In the genomic region with DNA sequence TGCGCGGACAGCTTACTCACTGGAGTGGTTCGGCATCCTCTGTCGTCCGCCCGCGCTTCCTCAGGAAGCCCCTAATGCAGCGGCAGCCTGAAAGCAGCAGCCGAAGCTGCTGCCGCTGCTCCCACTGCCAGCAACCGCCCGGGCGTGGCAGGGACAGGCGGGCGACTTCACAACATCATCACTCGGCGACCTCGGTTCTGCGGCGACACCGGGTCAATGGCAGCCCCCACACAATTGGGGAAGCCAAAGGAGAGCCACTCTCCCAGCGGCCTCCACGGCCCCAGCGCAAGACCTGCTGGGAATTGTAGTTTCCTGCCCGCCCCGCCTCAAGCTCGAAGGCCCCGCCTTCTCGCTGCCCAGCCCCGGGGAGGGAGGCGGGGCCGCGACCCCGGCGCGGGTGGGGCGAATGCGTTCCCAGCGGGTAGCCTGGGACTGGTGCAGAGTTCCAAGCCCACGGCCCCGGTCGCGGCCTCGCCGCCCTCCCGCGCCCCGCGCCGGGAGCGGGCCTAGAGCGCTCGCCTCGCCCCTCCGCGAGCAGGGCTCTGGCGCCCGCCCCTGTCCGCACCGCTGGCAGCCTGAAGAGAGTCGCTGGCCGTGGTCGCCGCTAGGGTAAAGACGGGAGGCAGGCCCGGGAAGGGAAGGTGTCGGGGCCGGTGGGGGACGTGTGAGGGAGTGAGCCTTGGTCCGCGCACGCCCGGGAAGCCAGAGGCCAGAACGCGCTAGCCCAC, we compare ENCODE assay signal across 8 cellular contexts. TPM values are rescaled to one million over a fixed set of nuclear protein-coding genes. Genes with fewer than 3 reads are reported as not detected.
DNase-seq lines count a peak whose midpoint lies in the region; ATAC-seq and TF ChIP-seq lines count a peak whose summit lies in the region.

A gene with protein sequence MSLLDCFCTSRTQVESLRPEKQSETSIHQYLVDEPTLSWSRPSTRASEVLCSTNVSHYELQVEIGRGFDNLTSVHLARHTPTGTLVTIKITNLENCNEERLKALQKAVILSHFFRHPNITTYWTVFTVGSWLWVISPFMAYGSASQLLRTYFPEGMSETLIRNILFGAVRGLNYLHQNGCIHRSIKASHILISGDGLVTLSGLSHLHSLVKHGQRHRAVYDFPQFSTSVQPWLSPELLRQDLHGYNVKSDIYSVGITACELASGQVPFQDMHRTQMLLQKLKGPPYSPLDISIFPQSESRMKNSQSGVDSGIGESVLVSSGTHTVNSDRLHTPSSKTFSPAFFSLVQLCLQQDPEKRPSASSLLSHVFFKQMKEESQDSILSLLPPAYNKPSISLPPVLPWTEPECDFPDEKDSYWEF (plus strand): TSS at position 411 of the 728 bp plus-strand sequence. CDS start 3,101 bp downstream, outside the sequence.
A gene with protein sequence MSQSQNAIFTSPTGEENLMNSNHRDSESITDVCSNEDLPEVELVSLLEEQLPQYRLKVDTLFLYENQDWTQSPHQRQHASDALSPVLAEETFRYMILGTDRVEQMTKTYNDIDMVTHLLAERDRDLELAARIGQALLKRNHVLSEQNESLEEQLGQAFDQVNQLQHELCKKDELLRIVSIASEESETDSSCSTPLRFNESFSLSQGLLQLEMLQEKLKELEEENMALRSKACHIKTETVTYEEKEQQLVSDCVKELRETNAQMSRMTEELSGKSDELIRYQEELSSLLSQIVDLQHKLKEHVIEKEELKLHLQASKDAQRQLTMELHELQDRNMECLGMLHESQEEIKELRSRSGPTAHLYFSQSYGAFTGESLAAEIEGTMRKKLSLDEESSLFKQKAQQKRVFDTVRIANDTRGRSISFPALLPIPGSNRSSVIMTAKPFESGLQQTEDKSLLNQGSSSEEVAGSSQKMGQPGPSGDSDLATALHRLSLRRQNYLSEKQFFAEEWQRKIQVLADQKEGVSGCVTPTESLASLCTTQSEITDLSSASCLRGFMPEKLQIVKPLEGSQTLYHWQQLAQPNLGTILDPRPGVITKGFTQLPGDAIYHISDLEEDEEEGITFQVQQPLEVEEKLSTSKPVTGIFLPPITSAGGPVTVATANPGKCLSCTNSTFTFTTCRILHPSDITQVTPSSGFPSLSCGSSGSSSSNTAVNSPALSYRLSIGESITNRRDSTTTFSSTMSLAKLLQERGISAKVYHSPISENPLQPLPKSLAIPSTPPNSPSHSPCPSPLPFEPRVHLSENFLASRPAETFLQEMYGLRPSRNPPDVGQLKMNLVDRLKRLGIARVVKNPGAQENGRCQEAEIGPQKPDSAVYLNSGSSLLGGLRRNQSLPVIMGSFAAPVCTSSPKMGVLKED (minus strand): TSS at position 129 of the 728 bp plus-strand sequence. CDS start 30,951 bp downstream, outside the sequence.

- DNase-seq in GM12864 (ENCODE audit: low read depth) (peak; percentile 89), NCI-H1105 (lab: John Stamatoyannopoulos, UW) (peak; percentile 93), SKM-1 treated with dmso at 0.1 percent for 144 hours (lab: John Stamatoyannopoulos, UW; ENCODE audit: unreplicated experiment) (peak; percentile 89), glomerular visceral epithelial cell (ENCODE audit: extremely low spot score) (peak; percentile 96), osteoblast (ENCODE audit: insufficient read length, low spot score, missing footprints) (peak; percentile 99), thoracic aorta (ENCODE audit: low spot score) (peak; percentile 87)

- H3K36me3 ChIP-seq in osteoblast (ENCODE audit: insufficient read depth, low read length) (peaks cover 23% of the 10 kb centered on the region), thoracic aorta (peaks cover under 1% of the 10 kb centered on the region)

- H4K20me1 ChIP-seq in osteoblast (ENCODE audit: insufficient read depth, low read length) = peaks cover 9% of the 10 kb centered on the region

- TF ChIP-seq CTCF in GM12864 (IDR thresholded peaks at IDR 0.05; ENCODE audit: low read depth, low read length, missing control alignments) (no peak), osteoblast (IDR thresholded peaks at IDR 0.05; ENCODE audit: extremely low read depth, low read depth, low read length) (peak; percentile 20), thoracic aorta (IDR thresholded peaks at IDR 0.05) (peak; percentile 43)

- peak within 1 kb of the TSS; percentile 81 for H3K4me2 ChIP-seq in osteoblast (ENCODE audit: insufficient read depth, low read length)

- H3K27me3 Mint-ChIP-seq in activated naive CD8-positive, alpha-beta T cell = no peaks in the 10 kb centered on the region

- H3K4me3 ChIP-seq in GM12864 (ENCODE audit: low read depth, low read length) = peak within 1 kb of the TSS; percentile 100
- H3K4me3 ChIP-seq in osteoblast (ENCODE audit: insufficient read depth, low read length) = peak within 1 kb of the TSS; percentile 98
- H3K4me3 ChIP-seq in thoracic aorta = peak within 1 kb of the TSS; percentile 87

- peak within 1 kb of the TSS; percentile 93 for H3K27ac Mint-ChIP-seq in activated naive CD8-positive, alpha-beta T cell

- H3K36me3 Mint-ChIP-seq in activated naive CD8-positive, alpha-beta T cell = peaks cover 4% of the 10 kb centered on the region

- H3K9me3 ChIP-seq in osteoblast (ENCODE audit: low read depth, low read length) (no peaks in the 10 kb centered on the region), thoracic aorta (no peaks in the 10 kb centered on the region)

- peak; percentile 97 for ATAC-seq in HG02623 (IDR thresholded peaks at IDR 0.05; ENCODE audit: unreplicated experiment)
- ATAC-seq in thoracic aorta (ENCODE audit: insufficient number of reproducible peaks, low FRiP score, low read depth) = peak; percentile 88

- peaks cover 52% of the 10 kb centered on the region for H3K4me1 Mint-ChIP-seq in activated naive CD8-positive, alpha-beta T cell (ENCODE audit: low read depth)

- peaks cover 8% of the 10 kb centered on the region for H3K4me1 ChIP-seq in osteoblast (ENCODE audit: insufficient read depth, low read length)
- H3K4me1 ChIP-seq in thoracic aorta (ENCODE audit: control insufficient read depth in 1 of 2, low read depth in 2 of 2) = peaks cover 37 to 44% of the 10 kb centered on the region in 2 donors

- H3K79me2 ChIP-seq in osteoblast (ENCODE audit: insufficient read depth, low read length) = peaks cover 66% of the 10 kb centered on the region

- peak within 1 kb of the TSS; percentile 94 for H3K4me3 Mint-ChIP-seq in activated naive CD8-positive, alpha-beta T cell

- peak within 1 kb of the TSS; percentile 86 for H3K27ac ChIP-seq in osteoblast (ENCODE audit: low read depth, low read length)
- peak within 1 kb of the TSS; percentile 80 to 84 for H3K27ac ChIP-seq in thoracic aorta

- H2AFZ ChIP-seq in osteoblast (ENCODE audit: low read length) = peak within 1 kb of the TSS; percentile 97

- no peaks in the 10 kb centered on the region for H3K9me3 Mint-ChIP-seq in activated naive CD8-positive, alpha-beta T cell (ENCODE audit: low read depth)

- no peaks in the 10 kb centered on the region for H3K27me3 ChIP-seq in osteoblast (ENCODE audit: insufficient read depth, low read length)
- no peaks in the 10 kb centered on the region for H3K27me3 ChIP-seq in thoracic aorta (replicated peaks; ENCODE audit: insufficient read depth)

RNA-seq across cellular contexts. Expression of the first gene that starts in this region (rescaled TPM):
- total RNA-seq in osteoblast = 43.1 and 55.7 TPM in 2 replicates
- 10 to 100 TPM in 1 of 2 donors, 1 to 10 TPM in 1; 8.7 to 13.8 TPM for total RNA-seq in thoracic aorta

RNA-seq across cellular contexts. Expression of the second gene that starts in this region (rescaled TPM):
- total RNA-seq in osteoblast = 56.8 and 66.3 TPM in 2 replicates
- 10 to 100 TPM; 69.3 to 88.5 TPM for total RNA-seq in thoracic aorta

Comparison
In these comparisons a context has a peak if more than half of its experiments do, and no peak if none do; other contexts are left out.
1. Peak in every context shown above with its lines: DNase-seq, ATAC-seq, H3K4me3 ChIP-seq and H3K27ac ChIP-seq.